In genomic region chr15:75368689-75369239, GRCh38 we compare ENCODE assay signal across 1 cellular context.
TF ChIP-seq lines count a peak whose summit lies in the region.

No MANE protein-coding gene starts in this region.

TF ChIP-seq in GM12878, 131 proteins besides CTCF, POLR2A, EP300 and RAD21 (continued from another document):
- TF ChIP-seq BCL3 (IDR thresholded peaks at IDR 0.05; ENCODE audit: borderline replicate concordance, insufficient read depth, low read depth, low read length, poor library complexity, severe bottlenecking) (peak; percentile 57), RFX5 (IDR thresholded peaks at IDR 0.05; ENCODE audit: low read depth, low read length) (0 out of 2 replicates have a peak, but pooled peaks have one; percentile 34), ZNF622 (IDR thresholded peaks at IDR 0.05) (no peak), PML (IDR thresholded peaks at IDR 0.05; ENCODE audit: low read length) (0 out of 2 replicates have a peak, but pooled peaks have one; percentile 16), ATF2 (IDR thresholded peaks at IDR 0.05; ENCODE audit: low read length) (peak; percentile 61; the same call in 1 of the 2 replicates), CBX3 (IDR thresholded peaks at IDR 0.05; ENCODE audit: borderline replicate concordance, low read depth) (no peak), RCOR1 (conservative IDR thresholded peaks at IDR 0.05; ENCODE audit: low read depth, low read length) (peak; percentile 93; the same call in 1 of the 2 replicates), RELB (IDR thresholded peaks at IDR 0.05; ENCODE audit: low read depth) (0 out of 2 replicates have a peak, but pooled peaks have one; percentile 44), ZNF207 (IDR thresholded peaks at IDR 0.05; ENCODE audit: borderline replicate concordance) (0 out of 2 replicates have a peak, but pooled peaks have one; percentile 20), E2F8 (IDR thresholded peaks at IDR 0.05; ENCODE audit: low read depth, partially characterized antibody) (peak; percentile 20), SKIL (IDR thresholded peaks at IDR 0.05; ENCODE audit: low read depth, poor library complexity, severe bottlenecking) (peak; percentile 76), SMC3 (IDR thresholded peaks at IDR 0.05; ENCODE audit: borderline replicate concordance, low read length) (no peak; the same call in 1 of the 2 replicates), RB1 (IDR thresholded peaks at IDR 0.05; ENCODE audit: borderline replicate concordance) (0 out of 2 replicates have a peak, but pooled peaks have one; percentile 13), WRNIP1 (IDR thresholded peaks at IDR 0.05; ENCODE audit: borderline replicate concordance, low read depth, low read length) (0 out of 2 replicates have a peak, but pooled peaks have one; percentile 2), KLF5 (IDR thresholded peaks at IDR 0.05; ENCODE audit: partially characterized antibody) (peak; percentile 2), TCF3 (IDR thresholded peaks at IDR 0.05; ENCODE audit: borderline replicate concordance, insufficient read depth, low read depth, low read length) (0 out of 2 replicates have a peak, but pooled peaks have one; percentile 1)
